In genomic region chr5:144308211-144308610, GRCh38 we compare ENCODE assay signal across 13 cellular contexts.
DNase-seq lines count a peak whose midpoint lies in the region; ATAC-seq lines count a peak whose summit lies in the region.
"Had no signal": no experiment of that assay in that cellular context is flagged by ENCODE, and none has a peak within 500 bp of the region (broad histone marks: within the 10 kb centered on the region; RNA-seq: fewer than 3 reads in every experiment).

No MANE protein-coding gene starts in this region.

- DNase-seq in NCI-H1436 (lab: John Stamatoyannopoulos, UW) (peak; percentile 19), NCI-H1436 treated with DMSO at 0.1 percent for 48 hours (lab: John Stamatoyannopoulos, UW) (no peak), NCI-H82 (lab: John Stamatoyannopoulos, UW) (peak; percentile 32), NCI-H82 treated with DMSO at 0.1 percent for 48 hours (lab: John Stamatoyannopoulos, UW; ENCODE audit: unreplicated experiment) (no peak), astrocyte of the hippocampus (ENCODE audit: low read depth, low spot score) (peak; percentile 6)
- DNase-seq: 8988T; Calu3; CD4-positive, alpha-beta T cell; DMS79 treated with DMSO at 0.1 percent for 48 hours; EL; GOT3 had no signal

- ATAC-seq in HG02884 (IDR thresholded peaks at IDR 0.05; ENCODE audit: unreplicated experiment) (no peak), GM21390 (IDR thresholded peaks at IDR 0.05; ENCODE audit: unreplicated experiment) (no peak)

Comparison
In these comparisons a context has a peak if more than half of its experiments do, and no peak if none do; other contexts are left out.
1. DNase-seq: peak in NCI-H1436 (single experiment), NCI-H82 (single experiment) and astrocyte of the hippocampus (single experiment); none in NCI-H1436 treated with DMSO at 0.1 percent for 48 hours (single experiment) and NCI-H82 treated with DMSO at 0.1 percent for 48 hours (single experiment).